Comparison of ENCODE assay signal across 8 cellular contexts in genomic region chr17:28371245-28372202, GRCh38. TPM values are rescaled to one million over a fixed set of nuclear protein-coding genes. Genes with fewer than 3 reads are reported as not detected.
A peak's percentile ranks its signal among the peaks of the same experiment; 100 is the strongest.
DNase-seq lines count a peak whose midpoint lies in the region; ATAC-seq and TF ChIP-seq lines count a peak whose summit lies in the region.

TSS of gene SARM1 (plus strand) at chr17:28371694. CDS start at chr17:28372033, 339 bp downstream.

- no peak for TF ChIP-seq CTCF in GM10248 (IDR thresholded peaks at IDR 0.05; ENCODE audit: control extremely low read depth, extremely low read depth, low read depth, missing control alignments)
- no peak for TF ChIP-seq CTCF in WTC11 (IDR thresholded peaks at IDR 0.05)
- TF ChIP-seq CTCF in breast epithelium (IDR thresholded peaks at IDR 0.05): no peak
- TF ChIP-seq CTCF in spleen (IDR thresholded peaks at IDR 0.05 in 8 of 11, conservative IDR thresholded peaks at IDR 0.05 in 3 of 11): no peak

- H3K4me1 ChIP-seq in breast epithelium (no peaks in the 10 kb centered on the region), spleen (peaks cover 10 to 44% (median 29%) of the 10 kb centered on the region in 6 donors)

- peak within 1 kb of the TSS; percentile 92 for H3K27ac Mint-ChIP-seq in WTC11

- no peaks in the 10 kb centered on the region for H3K9me3 Mint-ChIP-seq in WTC11

- H3K27me3 Mint-ChIP-seq in WTC11 (ENCODE audit: low read depth): peaks cover 45% of the 10 kb centered on the region

- H3K9me3 ChIP-seq in breast epithelium (no peaks in the 10 kb centered on the region), spleen (no peaks in the 10 kb centered on the region)

- ATAC-seq in HG02588 (IDR thresholded peaks at IDR 0.05; ENCODE audit: unreplicated experiment): peak; percentile 59
- peak; percentile 93 for ATAC-seq in WTC11

- no peaks in the 10 kb centered on the region for H3K36me3 Mint-ChIP-seq in WTC11

- 0 to 1% (median 0%) methylated on average over 53 to 80 of the region's 80 CpGs for whole genome bisulfite sequencing in spleen, 5 donors

- H3K27ac ChIP-seq in breast epithelium (peak within 1 kb of the TSS; percentile 58 to 78), spleen (peak within 1 kb of the TSS; percentile 8 to 86 (median 72))

- H3K4me3 ChIP-seq in breast epithelium: peak within 1 kb of the TSS; percentile 49 to 85 (median 58)
- H3K4me3 ChIP-seq in spleen: peak within 1 kb of the TSS; percentile 50 to 88 (median 68)

- TF ChIP-seq POLR2A in breast epithelium (IDR thresholded peaks at IDR 0.05) (no peak), spleen (IDR thresholded peaks at IDR 0.05) (no peak)

- POLR2A ChIA-PET in GM10248 (lab: Yijun Ruan, JAX) (no interaction called here), WTC11 (lab: Charles Lee) (no interaction called here)

- CTCF ChIA-PET in GM10248 (lab: Yijun Ruan, JAX) (interaction anchor here (1.0 to 1.8 kb wide), 5 partner anchors 10 to 45 kb away, joined by 3 to 5 read pairs (median 3); no protein-coding TSS in a partner anchor), WTC11 (lab: Charles Lee) (interaction anchor here (0.6 to 2.4 kb wide), 7 partner anchors 14 to 120 kb away, joined by 4 to 19 read pairs (median 6); partner anchors contain the start of genes IFT20, POLDIP2, SLC46A1 and TNFAIP1)

- H3K4me1 Mint-ChIP-seq in WTC11: peaks cover 21% of the 10 kb centered on the region

- H3K4me3 Mint-ChIP-seq in WTC11: peak within 1 kb of the TSS; percentile 75

- H3K36me3 ChIP-seq in breast epithelium (no peaks in the 10 kb centered on the region), spleen (no peaks in the 10 kb centered on the region)

- DNase-seq in GM10248 (ENCODE audit: extremely low spot score) (peak; percentile 92), NCI-H187 (lab: John Stamatoyannopoulos, UW) (peak; percentile 48 to 89), WTC11 (ENCODE audit: low spot score) (peak; percentile 99), breast epithelium (ENCODE audit: low spot score in 2 of 2) (peak in 1 of 2 donors; percentile 72), islet precursor cell (peak; percentile 99), spleen (peak; percentile 96), AML-193 (lab: John Stamatoyannopoulos, UW) (no peak)

- H3K27me3 ChIP-seq in breast epithelium (no peaks in the 10 kb centered on the region), spleen (replicated peaks in 1 of 7) (peaks cover 0 to 18% (median 0%) of the 10 kb centered on the region in 7 donors)

- intact Hi-C loops in breast epithelium (cut with DNase I; ENCODE audit: low total_unique reads) (no loop called here), spleen (cut with DNase I; ENCODE audit: low total_unique reads) (no loop called here)

TF ChIP-seq in WTC11, 78 proteins besides CTCF, POLR2A, EP300 and RAD21:
- no peak for TF ChIP-seq GTF2I (CRISPR knock-in tag; conservative IDR thresholded peaks at IDR 0.05)
- no peak for TF ChIP-seq ZBTB43 (CRISPR knock-in tag; IDR thresholded peaks at IDR 0.05)
- TF ChIP-seq ERG (CRISPR knock-in tag; IDR thresholded peaks at IDR 0.05): no peak
- TF ChIP-seq USF1 (CRISPR knock-in tag; IDR thresholded peaks at IDR 0.05): peak; percentile 96
- TF ChIP-seq JUN (CRISPR knock-in tag; IDR thresholded peaks at IDR 0.05): 0 out of 2 replicates have a peak, but pooled peaks have one; percentile 28
- TF ChIP-seq SP1 (CRISPR knock-in tag; conservative IDR thresholded peaks at IDR 0.05): peak; percentile 80
- TF ChIP-seq HMGXB4 (CRISPR knock-in tag; IDR thresholded peaks at IDR 0.05): 0 out of 2 replicates have a peak, but pooled peaks have one; percentile 50
- 0 out of 2 replicates have a peak, but pooled peaks have one; percentile 44 for TF ChIP-seq ZNF219 (CRISPR knock-in tag; IDR thresholded peaks at IDR 0.05; ENCODE audit: borderline replicate concordance)
- no peak for TF ChIP-seq ZNF423 (CRISPR knock-in tag; IDR thresholded peaks at IDR 0.05)
- TF ChIP-seq KAT7 (CRISPR knock-in tag; IDR thresholded peaks at IDR 0.05; ENCODE audit: borderline replicate concordance): 0 out of 2 replicates have a peak, but pooled peaks have one; percentile 9
- TF ChIP-seq USF2 (CRISPR knock-in tag; IDR thresholded peaks at IDR 0.05): peak; percentile 96

RNA-seq across cellular contexts. Expression of gene SARM1, which starts in this region (rescaled TPM):
- total RNA-seq in WTC11 (2021) (3.8 to 4.7 TPM (median 4.7 TPM) in 3 replicates), breast epithelium (10 to 100 TPM in 2 of 3 donors, 1 to 10 TPM in 1; 6.4 to 14.3 (median 13.8) TPM), spleen (10 to 100 TPM; 25.9 to 48.7 (median 39.9) TPM)
- polyA plus RNA-seq in spleen: 10 to 100 TPM in 1 of 3 donors, 1 to 10 TPM in 2; 4.7 to 17.1 (median 6.3) TPM

Comparison
In these comparisons a context has a peak if more than half of its experiments do, and no peak if none do; other contexts are left out.
1. DNase-seq: peak in GM10248 (single experiment), NCI-H187 (2 of 2), WTC11 (single experiment), islet precursor cell (single experiment) and spleen (single experiment); none in AML-193 (0 of 2).